Comparison of ENCODE assay signal across 14 cellular contexts in the genomic region with DNA sequence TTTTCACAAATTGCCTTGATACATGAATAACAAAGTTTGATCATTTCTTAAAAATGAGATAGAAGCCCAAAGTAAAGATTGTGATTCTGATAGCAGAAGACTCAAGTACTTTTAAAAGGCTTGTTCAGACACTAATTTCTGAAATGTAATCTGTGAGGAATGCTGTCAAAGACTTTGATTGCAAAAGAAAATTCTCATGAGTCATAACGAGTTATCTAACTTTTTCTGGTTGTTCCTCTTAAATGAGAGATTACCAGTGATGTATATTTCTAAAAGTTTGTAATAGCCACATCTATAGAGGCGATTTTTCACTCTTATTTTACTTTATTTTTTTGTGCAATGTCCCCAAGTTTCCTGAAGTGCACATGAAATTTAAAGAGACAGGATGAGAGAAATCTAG. TPM values are rescaled to one million over a fixed set of nuclear protein-coding genes. Genes with fewer than 3 reads are reported as not detected.
DNase-seq lines count a peak whose midpoint lies in the region; ATAC-seq and TF ChIP-seq lines count a peak whose summit lies in the region.
"Had no signal": no experiment of that assay in that cellular context is flagged by ENCODE, and none has a peak within 500 bp of the region (broad histone marks: within the 10 kb centered on the region; RNA-seq: fewer than 3 reads in every experiment).

No MANE protein-coding gene starts in this region.

- no peak for ATAC-seq in WTC11
- no peak for ATAC-seq in stimulated activated naive B cell treated with anti-CD40 and anti-IgM and Interleukin-4, amounts not matched to agents 10 μg/mL and 1 μg/mL and 100 μg/mL, for 72 hours (replicated peaks)
- ATAC-seq in stimulated activated naive CD8-positive, alpha-beta T cell treated with anti-CD3 and anti-CD28 coated beads, Interleukin-15, Interleukin-2, amounts not matched to agents 100 U/mL and 50 U/mL, for 24 hours, result no peak
- ATAC-seq: effector memory CD8-positive, alpha-beta T cell had no signal

- H3K4me3 Mint-ChIP-seq in WTC11, result no peak overlapping the region
- H3K4me3 Mint-ChIP-seq in stimulated activated naive B cell treated with anti-CD40 and anti-IgM and Interleukin-4, amounts not matched to agents 10 μg/mL and 1 μg/mL and 100 μg/mL, for 72 hours, result no peak overlapping the region
- H3K4me3 Mint-ChIP-seq: activated T-cell treated with anti-CD3 and anti-CD28 coated beads, Interleukin-2, amount 50 U/mL, for 24 hours; CD4-positive, CD25-positive, alpha-beta regulatory T cell; effector memory CD8-positive, alpha-beta T cell had no signal

- H3K4me1 Mint-ChIP-seq in WTC11, result peaks cover 18% of the 10 kb centered on the region
- peaks cover 0 to 5% of the 10 kb centered on the region in 2 donors for H3K4me1 Mint-ChIP-seq in stimulated activated naive B cell treated with anti-CD40 and anti-IgM and Interleukin-4, amounts not matched to agents 10 μg/mL and 1 μg/mL and 100 μg/mL, for 72 hours

- CTCF ChIA-PET in WTC11 (lab: Charles Lee), result no interaction called here

- TF ChIP-seq CTCF in WTC11 (IDR thresholded peaks at IDR 0.05), result no peak

- DNase-seq in AG08395 (ENCODE audit: low spot score), result peak; percentile 41
- peak; percentile 53 for DNase-seq in LHCN-M2 (ENCODE audit: low read depth)
- no peak for DNase-seq in WTC11 (ENCODE audit: low spot score)
- peak; percentile 31 for DNase-seq in kidney glomerular epithelial cell (lab: John Stamatoyannopoulos, UW)
- DNase-seq in NCI-H2081 treated with DMSO at 0.1 percent for 48 hours (lab: John Stamatoyannopoulos, UW), result no peak
- DNase-seq in stimulated activated naive B cell treated with anti-CD40 and anti-IgM and Interleukin-4, amounts not matched to agents 10 μg/mL and 1 μg/mL and 100 μg/mL, for 72 hours, result no peak
- no peak for DNase-seq in stimulated activated naive CD8-positive, alpha-beta T cell treated with anti-CD3 and anti-CD28 coated beads, Interleukin-15, Interleukin-2, amounts not matched to agents 100 U/mL and 50 U/mL, for 24 hours
- DNase-seq in activated CD4-positive, alpha-beta T cell treated with anti-CD3 and anti-CD28 coated beads for 4 hours, result no peak
- DNase-seq: activated T-cell treated with anti-CD3 and anti-CD28 coated beads, Interleukin-2, amount 50 U/mL, for 24 hours; amygdala; CD4-positive, CD25-positive, alpha-beta regulatory T cell; effector memory CD8-positive, alpha-beta T cell; MG63; SJCRH30 had no signal

- peak overlapping the region; percentile 43; the same call in 1 of the 2 replicates for H3K27ac Mint-ChIP-seq in WTC11
- H3K27ac Mint-ChIP-seq in stimulated activated naive B cell treated with anti-CD40 and anti-IgM and Interleukin-4, amounts not matched to agents 10 μg/mL and 1 μg/mL and 100 μg/mL, for 72 hours, result no peak overlapping the region
- H3K27ac Mint-ChIP-seq: activated T-cell treated with anti-CD3 and anti-CD28 coated beads, Interleukin-2, amount 50 U/mL, for 24 hours; CD4-positive, CD25-positive, alpha-beta regulatory T cell; effector memory CD8-positive, alpha-beta T cell had no signal

- peaks cover 49% of the 10 kb centered on the region for H3K36me3 Mint-ChIP-seq in WTC11
- H3K36me3 Mint-ChIP-seq in stimulated activated naive B cell treated with anti-CD40 and anti-IgM and Interleukin-4, amounts not matched to agents 10 μg/mL and 1 μg/mL and 100 μg/mL, for 72 hours, result no peaks in the 10 kb centered on the region
- H3K36me3 Mint-ChIP-seq: CD4-positive, CD25-positive, alpha-beta regulatory T cell had no signal

- POLR2A ChIA-PET in WTC11 (lab: Charles Lee), result no interaction called here

- no peaks in the 10 kb centered on the region for H3K9me3 Mint-ChIP-seq in WTC11
- peaks cover 0 to 3% of the 10 kb centered on the region in 2 donors for H3K9me3 Mint-ChIP-seq in stimulated activated naive B cell treated with anti-CD40 and anti-IgM and Interleukin-4, amounts not matched to agents 10 μg/mL and 1 μg/mL and 100 μg/mL, for 72 hours
- H3K9me3 Mint-ChIP-seq: activated T-cell treated with anti-CD3 and anti-CD28 coated beads, Interleukin-2, amount 50 U/mL, for 24 hours; effector memory CD8-positive, alpha-beta T cell had no signal

- no peaks in the 10 kb centered on the region for H3K27me3 Mint-ChIP-seq in WTC11 (ENCODE audit: low read depth)
- peaks cover 17 to 20% of the 10 kb centered on the region in 2 donors for H3K27me3 Mint-ChIP-seq in stimulated activated naive B cell treated with anti-CD40 and anti-IgM and Interleukin-4, amounts not matched to agents 10 μg/mL and 1 μg/mL and 100 μg/mL, for 72 hours

TF ChIP-seq in WTC11, 78 proteins besides CTCF, POLR2A, EP300 and RAD21:
- no peak for TF ChIP-seq ETV6 (CRISPR knock-in tag; IDR thresholded peaks at IDR 0.05)
- no peak for TF ChIP-seq ATF1 (CRISPR knock-in tag; IDR thresholded peaks at IDR 0.05)
- TF ChIP-seq EMX1 (CRISPR knock-in tag; IDR thresholded peaks at IDR 0.05), result no peak
- TF ChIP-seq ZSCAN18 (CRISPR knock-in tag; IDR thresholded peaks at IDR 0.05), result no peak
- TF ChIP-seq FOXP1 (CRISPR knock-in tag; IDR thresholded peaks at IDR 0.05; ENCODE audit: borderline replicate concordance), result no peak
- TF ChIP-seq, protein P1, sequence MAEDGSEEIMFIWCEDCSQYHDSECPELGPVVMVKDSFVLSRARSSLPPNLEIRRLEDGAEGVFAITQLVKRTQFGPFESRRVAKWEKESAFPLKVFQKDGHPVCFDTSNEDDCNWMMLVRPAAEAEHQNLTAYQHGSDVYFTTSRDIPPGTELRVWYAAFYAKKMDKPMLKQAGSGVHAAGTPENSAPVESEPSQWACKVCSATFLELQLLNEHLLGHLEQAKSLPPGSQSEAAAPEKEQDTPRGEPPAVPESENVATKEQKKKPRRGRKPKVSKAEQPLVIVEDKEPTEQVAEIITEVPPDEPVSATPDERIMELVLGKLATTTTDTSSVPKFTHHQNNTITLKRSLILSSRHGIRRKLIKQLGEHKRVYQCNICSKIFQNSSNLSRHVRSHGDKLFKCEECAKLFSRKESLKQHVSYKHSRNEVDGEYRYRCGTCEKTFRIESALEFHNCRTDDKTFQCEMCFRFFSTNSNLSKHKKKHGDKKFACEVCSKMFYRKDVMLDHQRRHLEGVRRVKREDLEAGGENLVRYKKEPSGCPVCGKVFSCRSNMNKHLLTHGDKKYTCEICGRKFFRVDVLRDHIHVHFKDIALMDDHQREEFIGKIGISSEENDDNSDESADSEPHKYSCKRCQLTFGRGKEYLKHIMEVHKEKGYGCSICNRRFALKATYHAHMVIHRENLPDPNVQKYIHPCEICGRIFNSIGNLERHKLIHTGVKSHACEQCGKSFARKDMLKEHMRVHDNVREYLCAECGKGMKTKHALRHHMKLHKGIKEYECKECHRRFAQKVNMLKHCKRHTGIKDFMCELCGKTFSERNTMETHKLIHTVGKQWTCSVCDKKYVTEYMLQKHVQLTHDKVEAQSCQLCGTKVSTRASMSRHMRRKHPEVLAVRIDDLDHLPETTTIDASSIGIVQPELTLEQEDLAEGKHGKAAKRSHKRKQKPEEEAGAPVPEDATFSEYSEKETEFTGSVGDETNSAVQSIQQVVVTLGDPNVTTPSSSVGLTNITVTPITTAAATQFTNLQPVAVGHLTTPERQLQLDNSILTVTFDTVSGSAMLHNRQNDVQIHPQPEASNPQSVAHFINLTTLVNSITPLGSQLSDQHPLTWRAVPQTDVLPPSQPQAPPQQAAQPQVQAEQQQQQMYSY (CRISPR knock-in tag; IDR thresholded peaks at IDR 0.05), result no peak

RNA-seq across cellular contexts. Expression of gene PYGL, which starts 7.0 kb away (rescaled TPM):
- total RNA-seq in LHCN-M2 (2014; rRNA removed), result 95.4 and 101 TPM in 2 replicates
- polyA plus RNA-seq in LHCN-M2 (2012), result 43.6 TPM
- 81.0 to 107 TPM (median 101 TPM) in 3 replicates for total RNA-seq in WTC11 (2021)

Comparison
In these comparisons a context has a peak if more than half of its experiments do, and no peak if none do; other contexts are left out.
1. DNase-seq: peak in AG08395 (single experiment), LHCN-M2 (single experiment) and kidney glomerular epithelial cell (single experiment); none in WTC11 (single experiment), NCI-H2081 treated with DMSO at 0.1 percent for 48 hours (single experiment), stimulated activated naive B cell treated with anti-CD40 and anti-IgM and Interleukin-4, amounts not matched to agents 10 μg/mL and 1 μg/mL and 100 μg/mL, for 72 hours (single experiment), stimulated activated naive CD8-positive, alpha-beta T cell treated with anti-CD3 and anti-CD28 coated beads, Interleukin-15, Interleukin-2, amounts not matched to agents 100 U/mL and 50 U/mL, for 24 hours (single experiment) and activated CD4-positive, alpha-beta T cell treated with anti-CD3 and anti-CD28 coated beads for 4 hours (0 of 2).